Comparison of ENCODE assay signal across 14 cellular contexts in the genomic region with DNA sequence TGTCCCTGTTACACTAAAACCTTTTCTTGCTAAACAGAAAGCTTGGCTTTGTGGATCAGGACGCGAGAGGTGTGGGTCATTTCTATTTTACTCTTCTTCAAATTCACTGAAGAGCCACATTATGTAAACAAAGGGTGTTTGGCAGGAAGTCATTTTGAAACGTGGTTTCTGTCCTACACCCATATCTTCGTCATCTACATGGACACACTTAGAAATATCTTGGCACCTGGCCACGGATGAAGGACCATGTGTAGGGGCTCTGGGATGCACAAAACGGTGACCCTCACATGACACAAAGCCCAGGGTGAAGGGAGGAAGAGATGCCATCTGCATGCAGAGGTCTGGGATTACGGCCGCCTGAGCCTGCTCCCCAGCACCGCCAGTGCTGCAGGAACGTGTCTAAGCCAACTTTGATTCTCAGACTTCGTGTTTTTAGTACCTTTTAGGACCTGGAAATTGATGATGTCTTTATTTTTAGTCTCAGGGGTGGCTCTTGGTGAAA.
DNase-seq lines count a peak whose midpoint lies in the region; ATAC-seq and TF ChIP-seq lines count a peak whose summit lies in the region.
"Had no signal": no experiment of that assay in that cellular context is flagged by ENCODE, and none has a peak within 500 bp of the region (broad histone marks: within the 10 kb centered on the region; RNA-seq: fewer than 3 reads in every experiment).

No MANE protein-coding gene starts in this region.

- no peaks in the 10 kb centered on the region for H3K9me3 Mint-ChIP-seq in activated T-cell treated with anti-CD3 and anti-CD28 coated beads, Interleukin-2, amount 50 U/mL, for 24 hours
- peaks cover 17% of the 10 kb centered on the region for H3K9me3 Mint-ChIP-seq in activated naive CD8-positive, alpha-beta T cell treated with anti-CD3 and anti-CD28 coated beads for 36 hours
- no peaks in the 10 kb centered on the region for H3K9me3 Mint-ChIP-seq in stimulated activated effector memory CD8-positive, alpha-beta T cell treated with anti-CD3 and anti-CD28 coated beads, Interleukin-12 subunit alpha, Interleukin-12 subunit beta, amount 100 ng/mL, for 72 hours
- H3K9me3 Mint-ChIP-seq: activated T-cell treated with anti-CD3 and anti-CD28 coated beads, Interleukin-2, amount 50 U/mL, for 4 hours; central memory CD8-positive, alpha-beta T cell; memory B cell had no signal

- ATAC-seq in stimulated activated effector memory CD8-positive, alpha-beta T cell treated with anti-CD3 and anti-CD28 coated beads, Interleukin-12 subunit alpha, Interleukin-12 subunit beta, amount 100 ng/mL, for 72 hours = no peak
- ATAC-seq in GM19463 (IDR thresholded peaks at IDR 0.05; ENCODE audit: unreplicated experiment) = no peak

- H2BK120ac ChIP-seq in trophoblast cell (ENCODE audit: insufficient read depth, low read length, poor library complexity) = no peak overlapping the region

- peaks cover 6 to 7% of the 10 kb centered on the region in 2 experiments for H3K4me1 ChIP-seq in trophoblast cell (ENCODE audit: control insufficient read depth in 1 of 2, insufficient read depth in 2 of 2, low read length in 2 of 2)
- peaks cover 6 to 15% of the 10 kb centered on the region in 2 donors for H3K4me1 ChIP-seq in ascending aorta

- H3K4ac ChIP-seq in trophoblast cell (ENCODE audit: low read depth, low read length) = no peak overlapping the region

- no peak overlapping the region for H3K14ac ChIP-seq in trophoblast cell (ENCODE audit: low read length)

- H3K4me3 ChIP-seq in trophoblast cell (ENCODE audit: low read depth, low read length) = no peak overlapping the region
- no peak overlapping the region for H3K4me3 ChIP-seq in ascending aorta
- H3K4me3 ChIP-seq: Peyer's patch had no signal

- H3K36me3 Mint-ChIP-seq in activated T-cell treated with anti-CD3 and anti-CD28 coated beads, Interleukin-2, amount 50 U/mL, for 24 hours (ENCODE audit: low read depth) = peaks cover 88% of the 10 kb centered on the region
- H3K36me3 Mint-ChIP-seq in activated naive CD8-positive, alpha-beta T cell treated with anti-CD3 and anti-CD28 coated beads for 36 hours = peaks cover 70% of the 10 kb centered on the region
- peaks cover 52% of the 10 kb centered on the region for H3K36me3 Mint-ChIP-seq in stimulated activated effector memory CD8-positive, alpha-beta T cell treated with anti-CD3 and anti-CD28 coated beads, Interleukin-12 subunit alpha, Interleukin-12 subunit beta, amount 100 ng/mL, for 72 hours

- H3K9ac ChIP-seq in trophoblast cell (ENCODE audit: low read length) = no peak overlapping the region
- H3K9ac ChIP-seq: parathyroid adenoma had no signal

- H3K36me3 ChIP-seq in trophoblast cell (ENCODE audit: control insufficient read depth in 1 of 2, insufficient read depth in 2 of 2, low read length in 2 of 2) = peaks cover 3 to 9% of the 10 kb centered on the region in 2 experiments
- H3K36me3 ChIP-seq in ascending aorta = peaks cover 3 to 5% of the 10 kb centered on the region in 2 donors

- intact Hi-C loops in ascending aorta (cut with DNase I) = loop anchor here (10.0 kb wide), 1 partner anchor 437 kb away; no protein-coding TSS in a partner anchor

- peaks cover 88% of the 10 kb centered on the region for H3K4me1 Mint-ChIP-seq in activated T-cell treated with anti-CD3 and anti-CD28 coated beads, Interleukin-2, amount 50 U/mL, for 24 hours (ENCODE audit: low read depth)
- peaks cover 67% of the 10 kb centered on the region for H3K4me1 Mint-ChIP-seq in activated naive CD8-positive, alpha-beta T cell treated with anti-CD3 and anti-CD28 coated beads for 36 hours
- H3K4me1 Mint-ChIP-seq in stimulated activated effector memory CD8-positive, alpha-beta T cell treated with anti-CD3 and anti-CD28 coated beads, Interleukin-12 subunit alpha, Interleukin-12 subunit beta, amount 100 ng/mL, for 72 hours = peaks cover 77% of the 10 kb centered on the region

- no CpG with 5 or more reads among the region's 11 CpGs for WGBS in trophoblast cell (ENCODE audit: extremely low coverage, insufficient coverage, insufficient read length)

- no peak overlapping the region for H4K8ac ChIP-seq in trophoblast cell (ENCODE audit: low read depth, low read length)

- H3K79me1 ChIP-seq in trophoblast cell (ENCODE audit: low read length) = peaks cover 7% of the 10 kb centered on the region

- H3K27ac Mint-ChIP-seq in activated T-cell treated with anti-CD3 and anti-CD28 coated beads, Interleukin-2, amount 50 U/mL, for 24 hours = peak overlapping the region; percentile 98
- H3K27ac Mint-ChIP-seq in activated naive CD8-positive, alpha-beta T cell treated with anti-CD3 and anti-CD28 coated beads for 36 hours = peak overlapping the region; percentile 88
- peak overlapping the region; percentile 95 for H3K27ac Mint-ChIP-seq in stimulated activated effector memory CD8-positive, alpha-beta T cell treated with anti-CD3 and anti-CD28 coated beads, Interleukin-12 subunit alpha, Interleukin-12 subunit beta, amount 100 ng/mL, for 72 hours
- H3K27ac Mint-ChIP-seq: memory B cell had no signal

- H2AFZ ChIP-seq in trophoblast cell (ENCODE audit: insufficient read depth, low read length, poor library complexity) = no peak overlapping the region
- H2AFZ ChIP-seq: parathyroid adenoma had no signal

- H3K27me3 ChIP-seq in trophoblast cell (ENCODE audit: insufficient read depth, low read length) (no peaks in the 10 kb centered on the region), ascending aorta (no peaks in the 10 kb centered on the region)
- H3K27me3 ChIP-seq: Peyer's patch had no signal

- DNase-seq in activated T-cell treated with anti-CD3 and anti-CD28 coated beads, Interleukin-2, amount 50 U/mL, for 24 hours = no peak
- DNase-seq in activated T-cell treated with anti-CD3 and anti-CD28 coated beads, Interleukin-2, amount 50 U/mL, for 48 hours = no peak
- peak; percentile 74 for DNase-seq in NCI-H510A treated with DMSO at 0.1 percent for 48 hours (lab: John Stamatoyannopoulos, UW)
- no peak for DNase-seq in activated naive CD8-positive, alpha-beta T cell treated with anti-CD3 and anti-CD28 coated beads for 36 hours
- DNase-seq in stimulated activated effector memory CD8-positive, alpha-beta T cell treated with anti-CD3 and anti-CD28 coated beads, Interleukin-12 subunit alpha, Interleukin-12 subunit beta, amount 100 ng/mL, for 72 hours (ENCODE audit: low spot score in 2 of 2) = no peak
- no peak for DNase-seq in trophoblast cell
- DNase-seq in ascending aorta (ENCODE audit: low spot score in 2 of 2) = no peak
- DNase-seq: NCI-H2107 had no signal

- no peak overlapping the region for H2BK12ac ChIP-seq in trophoblast cell (ENCODE audit: low read length)

- H3K23ac ChIP-seq in trophoblast cell (ENCODE audit: low read length) = no peak overlapping the region

- no peak overlapping the region for H4K12ac ChIP-seq in trophoblast cell (ENCODE audit: low read depth, low read length)

- no peak for TF ChIP-seq CTCF in ascending aorta (IDR thresholded peaks at IDR 0.05)

- no peak overlapping the region for H3K18ac ChIP-seq in trophoblast cell (ENCODE audit: low read length)

- no peak overlapping the region for H4K91ac ChIP-seq in trophoblast cell (ENCODE audit: low read depth, low read length)

- H3K4me2 ChIP-seq in trophoblast cell (ENCODE audit: low read length) = no peak overlapping the region

- H2BK5ac ChIP-seq in trophoblast cell (ENCODE audit: low read depth, low read length, poor library complexity) = no peak overlapping the region

- no peak overlapping the region for H3K4me3 Mint-ChIP-seq in activated T-cell treated with anti-CD3 and anti-CD28 coated beads, Interleukin-2, amount 50 U/mL, for 24 hours
- H3K4me3 Mint-ChIP-seq in activated naive CD8-positive, alpha-beta T cell treated with anti-CD3 and anti-CD28 coated beads for 36 hours = peak overlapping the region; percentile 37
- H3K4me3 Mint-ChIP-seq in stimulated activated effector memory CD8-positive, alpha-beta T cell treated with anti-CD3 and anti-CD28 coated beads, Interleukin-12 subunit alpha, Interleukin-12 subunit beta, amount 100 ng/mL, for 72 hours = peak overlapping the region; percentile 49
- H3K4me3 Mint-ChIP-seq: activated T-cell treated with anti-CD3 and anti-CD28 coated beads, Interleukin-2, amount 50 U/mL, for 4 hours; central memory CD8-positive, alpha-beta T cell; memory B cell had no signal

- no peaks in the 10 kb centered on the region for H3K27me3 Mint-ChIP-seq in activated T-cell treated with anti-CD3 and anti-CD28 coated beads, Interleukin-2, amount 50 U/mL, for 24 hours
- H3K27me3 Mint-ChIP-seq in activated naive CD8-positive, alpha-beta T cell treated with anti-CD3 and anti-CD28 coated beads for 36 hours = no peaks in the 10 kb centered on the region
- H3K27me3 Mint-ChIP-seq: central memory CD8-positive, alpha-beta T cell; memory B cell had no signal

- H3K27ac ChIP-seq in trophoblast cell (ENCODE audit: low read depth, low read length) (no peak overlapping the region), ascending aorta (no peak overlapping the region)
- H3K27ac ChIP-seq: parathyroid adenoma, Peyer's patch had no signal

- no peak overlapping the region for H2AK5ac ChIP-seq in trophoblast cell (ENCODE audit: low read length)

- H3K9me3 ChIP-seq in trophoblast cell (ENCODE audit: insufficient read depth, low read depth, low read length) = peaks cover 3% of the 10 kb centered on the region
- no peaks in the 10 kb centered on the region for H3K9me3 ChIP-seq in ascending aorta
- H3K9me3 ChIP-seq: Peyer's patch had no signal

- H3K79me2 ChIP-seq in trophoblast cell (ENCODE audit: control insufficient read depth, insufficient read depth, low read length, poor library complexity) = no peaks in the 10 kb centered on the region
- H3K79me2 ChIP-seq: parathyroid adenoma had no signal
